ENCODE assay signal across 15 cellular contexts in genomic region chr21:43924421-43925095, GRCh38. TPM values are rescaled to one million over a fixed set of nuclear protein-coding genes. Genes with fewer than 3 reads are reported as not detected.
DNase-seq lines count a peak whose midpoint lies in the region; TF ChIP-seq lines count a peak whose summit lies in the region.
"Had no signal": no experiment of that assay in that cellular context is flagged by ENCODE, and none has a peak within 500 bp of the region (broad histone marks: within the 10 kb centered on the region; RNA-seq: fewer than 3 reads in every experiment).

No MANE protein-coding gene starts in this region.

- H3K4me2 ChIP-seq in mammary epithelial cell (ENCODE audit: insufficient read depth, low read depth, low read length), result peak overlapping the region; percentile 56
- H3K4me2 ChIP-seq in MM.1S (ENCODE audit: low read depth, low read length), result no peak overlapping the region
- H3K4me2 ChIP-seq: A549 had no signal

- H3K4me1 ChIP-seq in breast epithelium, result peaks cover 0 to 8% of the 10 kb centered on the region in 2 donors
- H3K4me1 ChIP-seq in mammary epithelial cell (ENCODE audit: insufficient read depth, low read length), result peaks cover 21% of the 10 kb centered on the region
- peaks cover 34 to 89% (median 81%) of the 10 kb centered on the region in 4 donors for H3K4me1 ChIP-seq in liver (ENCODE audit: control insufficient read depth in 4 of 4, insufficient read depth in 4 of 4, low read length in 3 of 4)
- H3K4me1 ChIP-seq in suprapubic skin, result peaks cover 59% of the 10 kb centered on the region
- H3K4me1 ChIP-seq in A673 (ENCODE audit: insufficient read depth, low read length, poor library complexity, severe bottlenecking), result peaks cover 23% of the 10 kb centered on the region
- no peaks in the 10 kb centered on the region for H3K4me1 ChIP-seq in MM.1S (ENCODE audit: low read length)
- H3K4me1 ChIP-seq: A549 had no signal

- H4K20me1 ChIP-seq in mammary epithelial cell (ENCODE audit: insufficient read depth, low read length) (no peaks in the 10 kb centered on the region), MM.1S (ENCODE audit: insufficient read depth, low read length) (no peaks in the 10 kb centered on the region)

- TF ChIP-seq POLR2A in breast epithelium (IDR thresholded peaks at IDR 0.05) (no peak), suprapubic skin (IDR thresholded peaks at IDR 0.05) (no peak)

- TF ChIP-seq EP300 in suprapubic skin (IDR thresholded peaks at IDR 0.05), result no peak

- H3F3A ChIP-seq in MM.1S (ENCODE audit: insufficient read depth, low read length), result no peaks in the 10 kb centered on the region

- CTCF ChIA-PET in MCF 10A (lab: Yijun Ruan, JAX), result no interaction called here
- CTCF ChIA-PET in mammary epithelial cell (lab: Charles Lee; ENCODE audit: low non-redundant PET), result no interaction called here
- CTCF ChIA-PET in A673 (lab: Charles Lee), result interaction anchor here (0.7 kb wide), 1 partner anchor 13 kb away, joined by 3 read pairs; no protein-coding TSS in a partner anchor

- no peaks in the 10 kb centered on the region for H3K9me2 ChIP-seq in MM.1S (replicated peaks; ENCODE audit: insufficient read depth, low read length)

- no peak overlapping the region for H3K9ac ChIP-seq in mammary epithelial cell (ENCODE audit: insufficient read depth, low read length)
- H3K9ac ChIP-seq in liver (ENCODE audit: low read depth in 1 of 2, low read length in 2 of 2), result no peak overlapping the region
- no peak overlapping the region for H3K9ac ChIP-seq in MM.1S (ENCODE audit: low read length)

- TF ChIP-seq CTCF in breast epithelium (IDR thresholded peaks at IDR 0.05) (no peak), MCF 10A (IDR thresholded peaks at IDR 0.05; ENCODE audit: unreplicated experiment) (no peak), mammary epithelial cell (conservative IDR thresholded peaks at IDR 0.05 in 1 of 2, IDR thresholded peaks at IDR 0.05 in 1 of 2; ENCODE audit: extremely low read depth in 1 of 2, insufficient read depth in 1 of 2, low read depth in 1 of 2, low read length in 2 of 2) (no peak), liver (IDR thresholded peaks at IDR 0.05; ENCODE audit: low read depth, low read length, missing input control) (no peak), suprapubic skin (IDR thresholded peaks at IDR 0.05) (no peak), A673 (conservative IDR thresholded peaks at IDR 0.05; ENCODE audit: low read depth, low read length) (no peak), MM.1S (IDR thresholded peaks at IDR 0.05; ENCODE audit: low read length) (no peak)

- no peaks in the 10 kb centered on the region for H3K9me3 Mint-ChIP-seq in MCF 10A (ENCODE audit: unreplicated experiment)

- DNase-seq in breast epithelium (ENCODE audit: low spot score in 2 of 2) (no peak), MCF 10A (ENCODE audit: unreplicated experiment) (no peak), mammary epithelial cell (no peak), suprapubic skin (ENCODE audit: low spot score in 2 of 2) (no peak), A673 (ENCODE audit: low spot score) (no peak), MM.1S (no peak), DMS79 treated with DMSO at 0.1 percent for 48 hours (lab: John Stamatoyannopoulos, UW) (no peak)
- DNase-seq: activated effector memory CD4-positive, alpha-beta T cell treated with anti-CD3 and anti-CD28 coated beads, Interleukin-2, amount 50 U/mL, for 16 hours; NCI-H1417 treated with DMSO at 0.1 percent for 48 hours; NCI-H2227 treated with DMSO at 0.1 percent for 48 hours; retina; stimulated activated naive CD8-positive, alpha-beta T cell treated with anti-CD3 and anti-CD28 coated beads, Interleukin-15, Interleukin-2, amounts not matched to agents 100 U/mL and 50 U/mL, for 24 hours had no signal

- dilution Hi-C loops in mammary epithelial cell (cut with HindIII; ENCODE audit: low sequenced_read_pairs), result no loop called here

- no peak overlapping the region for H3K4me3 Mint-ChIP-seq in MCF 10A (ENCODE audit: unreplicated experiment)

- POLR2A ChIA-PET in MCF 10A (lab: Yijun Ruan, JAX) (interaction anchor here (0.8 kb wide), 1 partner anchor 17 kb away, joined by 4 read pairs; no protein-coding TSS in a partner anchor), A673 (lab: Charles Lee; ENCODE audit: low non-redundant PET) (interaction anchor here (0.5 kb wide), 1 partner anchor 39 kb away, joined by 8 read pairs; no protein-coding TSS in a partner anchor)

- no peaks in the 10 kb centered on the region for H3K36me3 ChIP-seq in breast epithelium
- no peaks in the 10 kb centered on the region for H3K36me3 ChIP-seq in mammary epithelial cell (ENCODE audit: insufficient read depth, low read length)
- peaks cover 0 to 4% (median 1%) of the 10 kb centered on the region in 4 donors for H3K36me3 ChIP-seq in liver (ENCODE audit: control insufficient read depth in 4 of 4, insufficient read depth in 3 of 4, low read depth in 1 of 4, low read length in 3 of 4)
- H3K36me3 ChIP-seq in suprapubic skin, result peaks cover 4% of the 10 kb centered on the region
- H3K36me3 ChIP-seq in A673 (ENCODE audit: insufficient read depth, low read length, poor library complexity, severe bottlenecking), result peaks cover 2% of the 10 kb centered on the region
- no peaks in the 10 kb centered on the region; the same call in 1 of the 2 replicates for H3K36me3 ChIP-seq in MM.1S (replicated peaks; ENCODE audit: insufficient read depth, low read length)
- H3K36me3 ChIP-seq: ascending aorta had no signal

- H3K27me3 ChIP-seq in breast epithelium (no peaks in the 10 kb centered on the region), mammary epithelial cell (ENCODE audit: insufficient read depth, low read length) (no peaks in the 10 kb centered on the region), liver (ENCODE audit: control insufficient read depth in 4 of 4, insufficient read depth in 4 of 4, low read length in 3 of 4) (no peaks in the 10 kb centered on the region), suprapubic skin (no peaks in the 10 kb centered on the region), A673 (replicated peaks; ENCODE audit: insufficient read depth, low read depth, low read length, poor library complexity) (no peaks in the 10 kb centered on the region), MM.1S (replicated peaks; ENCODE audit: insufficient read depth, low read length) (no peaks in the 10 kb centered on the region)
- H3K27me3 ChIP-seq: ascending aorta had no signal

- H2AFZ ChIP-seq in mammary epithelial cell (ENCODE audit: low read depth, low read length) (peak overlapping the region; percentile 79), MM.1S (ENCODE audit: low read length) (no peak overlapping the region)

- H3K27ac Mint-ChIP-seq in MCF 10A (ENCODE audit: low read depth, unreplicated experiment), result no peak overlapping the region

- BruUV-seq in MCF 10A (replicated peaks; lab: Mats Ljungman, UMichigan) (no TSS peak), mammary epithelial cell (replicated peaks; lab: Mats Ljungman, UMichigan) (no TSS peak), A673 (replicated peaks; lab: Mats Ljungman, UMichigan) (no TSS peak)

- H3K27me3 Mint-ChIP-seq in MCF 10A (ENCODE audit: insufficient read depth, unreplicated experiment), result no peaks in the 10 kb centered on the region

- WGBS in mammary epithelial cell (ENCODE audit: low coverage, missing lambda C conversion rate), result 47% methylated on average over 16 of the region's 25 CpGs
- 61% methylated on average over 25 of the region's 25 CpGs for WGBS in liver
- 81% methylated on average over 24 of the region's 25 CpGs for WGBS in suprapubic skin

- H3K9me3 ChIP-seq in breast epithelium (no peaks in the 10 kb centered on the region), mammary epithelial cell (replicated peaks; ENCODE audit: insufficient read depth, low read length) (no peaks in the 10 kb centered on the region), liver (ENCODE audit: control insufficient read depth in 4 of 4, low read length in 3 of 4) (no peaks in the 10 kb centered on the region), suprapubic skin (no peaks in the 10 kb centered on the region), A673 (ENCODE audit: low read depth, low read length, poor library complexity, severe bottlenecking) (no peaks in the 10 kb centered on the region), MM.1S (replicated peaks; ENCODE audit: insufficient read depth, low read length) (no peaks in the 10 kb centered on the region)
- H3K9me3 ChIP-seq: A549, ascending aorta had no signal

- in situ Hi-C loops in mammary epithelial cell (cut with MboI; ENCODE audit: low sequenced_read_pairs in 2 of 2), result no loop called here

- intact Hi-C loops in breast epithelium (cut with DNase I; ENCODE audit: low total_unique reads), result no loop called here
- intact Hi-C loops in MCF 10A (cut with micrococcal nuclease), result no loop called here
- intact Hi-C loops in mammary epithelial cell (cut with micrococcal nuclease), result no loop called here
- intact Hi-C loops in A673 (cut with micrococcal nuclease; ENCODE audit: unreplicated experiment), result loop anchor here (10.0 kb wide), 1 partner anchor 60 kb away; the partner anchor contains the start of gene AGPAT3

- H3K27ac ChIP-seq in breast epithelium, result peak overlapping the region; percentile 38 to 57
- no peak overlapping the region for H3K27ac ChIP-seq in mammary epithelial cell (ENCODE audit: insufficient read depth, low read depth, low read length)
- H3K27ac ChIP-seq in liver (ENCODE audit: low read depth in 1 of 2, low read length in 2 of 2), result peak overlapping the region; percentile 33 to 40
- peak overlapping the region; percentile 51 for H3K27ac ChIP-seq in suprapubic skin
- no peak overlapping the region for H3K27ac ChIP-seq in A673 (ENCODE audit: low read depth, low read length, poor library complexity, severe bottlenecking)
- no peak overlapping the region for H3K27ac ChIP-seq in MM.1S (ENCODE audit: low read length)
- H3K27ac ChIP-seq: A549, ascending aorta had no signal

- H3K4me1 Mint-ChIP-seq in MCF 10A (ENCODE audit: insufficient read depth, unreplicated experiment), result peaks cover 6% of the 10 kb centered on the region

- H3K4me3 ChIP-seq in breast epithelium (no peak overlapping the region), mammary epithelial cell (replicated peaks in 1 of 3; ENCODE audit: insufficient read depth in 1 of 3, low read depth in 2 of 3, low read length in 3 of 3) (no peak overlapping the region), liver (ENCODE audit: low read depth in 1 of 3, low read length in 3 of 3) (no peak overlapping the region), suprapubic skin (no peak overlapping the region), A673 (ENCODE audit: low read depth, low read length, poor library complexity, severe bottlenecking) (no peak overlapping the region), MM.1S (ENCODE audit: low read length) (no peak overlapping the region)
- H3K4me3 ChIP-seq: A549, ascending aorta had no signal

- H3K36me3 Mint-ChIP-seq in MCF 10A (ENCODE audit: insufficient read depth, unreplicated experiment), result peaks cover 40% of the 10 kb centered on the region

- no peak for TF ChIP-seq RAD21 in liver (IDR thresholded peaks at IDR 0.05)

- no peaks in the 10 kb centered on the region for H3K79me2 ChIP-seq in mammary epithelial cell (ENCODE audit: insufficient read depth, low read length)
- H3K79me2 ChIP-seq in MM.1S (ENCODE audit: low read length), result peaks cover 89% of the 10 kb centered on the region

RNA-seq across cellular contexts. Expression of gene AGPAT3, which starts 59.5 kb away (rescaled TPM):
- total RNA-seq in breast epithelium, result 10 to 100 TPM; 27.2 to 35.8 (median 28.2) TPM
- 58.3 and 70.6 TPM in 2 replicates for total RNA-seq in MCF 10A (2022)
- total RNA-seq in mammary epithelial cell, result 10 to 100 TPM; 32.5 to 35.8 TPM
- 13.1 TPM for polyA plus RNA-seq in mammary epithelial cell
- 49.0 TPM for polyA minus RNA-seq in mammary epithelial cell
- 100 to 1,000 TPM in 1 of 2 donors, 10 to 100 TPM in 1; 60.7 to 148 TPM for total RNA-seq in liver
- polyA plus RNA-seq in liver, result 10 to 100 TPM; 32.3 to 58.9 TPM
- 10 to 100 TPM; 61.0 to 77.9 (median 69.4) TPM for total RNA-seq in suprapubic skin
- 68.7 and 69.6 TPM in 2 replicates for total RNA-seq in A673 (2021)

Comparison
In these comparisons a context has a peak if more than half of its experiments do, and no peak if none do; other contexts are left out.
1. H3K27ac ChIP-seq: peak in breast epithelium (2 of 2), liver (2 of 2) and suprapubic skin (single experiment); none in mammary epithelial cell (single experiment), A673 (single experiment) and MM.1S (single experiment).